ENCODE assay signal across 10 cellular contexts in the genomic region with DNA sequence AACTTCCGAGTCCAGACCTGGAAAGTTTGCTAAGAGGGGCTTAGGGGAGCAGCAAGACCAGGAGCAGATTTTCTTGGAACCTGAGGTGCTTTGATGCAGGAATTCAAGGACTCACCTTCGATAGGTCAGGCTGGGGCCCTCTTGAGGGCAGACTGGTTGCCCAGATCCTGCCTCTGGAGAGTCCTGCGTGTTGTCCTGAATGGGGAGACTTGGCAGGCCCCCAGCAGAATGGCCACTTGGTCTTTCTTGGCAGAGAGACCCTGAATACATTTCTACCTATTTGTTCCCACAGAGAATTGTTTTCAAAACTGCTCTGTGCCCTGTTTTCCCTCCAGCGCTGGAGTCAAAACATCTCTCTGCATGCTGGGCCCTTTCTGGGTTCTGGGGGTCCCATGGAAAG. TPM values are rescaled to one million over a fixed set of nuclear protein-coding genes. Genes with fewer than 3 reads are reported as not detected.
DNase-seq lines count a peak whose midpoint lies in the region; ATAC-seq and TF ChIP-seq lines count a peak whose summit lies in the region.
"Had no signal": no experiment of that assay in that cellular context is flagged by ENCODE, and none has a peak within 500 bp of the region (broad histone marks: within the 10 kb centered on the region; RNA-seq: fewer than 3 reads in every experiment).

No MANE protein-coding gene starts in this region.

- no peaks in the 10 kb centered on the region for H3K9me3 ChIP-seq in H9 (ENCODE audit: control insufficient read depth, low read depth, low read length)

- H4K20me1 ChIP-seq in H9 (ENCODE audit: control insufficient read depth, insufficient read depth, insufficient read length), result no peaks in the 10 kb centered on the region

- no peak overlapping the region for H2BK120ac ChIP-seq in H9 (ENCODE audit: low read depth, low read length, poor library complexity, severe bottlenecking)

- no peak overlapping the region for H3K23ac ChIP-seq in H9 (ENCODE audit: insufficient read length, low read depth, low read length)

- peak; percentile 76 for DNase-seq in Right ventricle myocardium superior
- DNase-seq in Right ventricle myocardium inferior (ENCODE audit: missing footprints), result no peak
- no peak for DNase-seq in activated naive CD8-positive, alpha-beta T cell treated with anti-CD3 and anti-CD28 coated beads, Interleukin-2, amount 50 U/mL, for 24 hours
- DNase-seq in natural killer cell treated with Interleukin-12 subunit alpha and Interleukin-12 subunit beta and Interleukin-15 and Interleukin-18, amount 100 ng/mL, for 72 hours (ENCODE audit: low spot score), result no peak
- DNase-seq in omental fat pad (ENCODE audit: low spot score), result no peak
- DNase-seq in NCI-H748 treated with DMSO at 0.1 percent for 48 hours (lab: John Stamatoyannopoulos, UW), result no peak
- DNase-seq in H9, result no peak
- DNase-seq: NCI-H1436 treated with DMSO at 0.1 percent for 48 hours; stimulated activated naive CD4-positive, alpha-beta T cell treated with Interleukin-2 at 50 U/mL for 16 hours had no signal

- H3K79me2 ChIP-seq in H9 (ENCODE audit: insufficient read depth, low read length), result peaks cover 13% of the 10 kb centered on the region

- H3K4me1 Mint-ChIP-seq in activated naive CD8-positive, alpha-beta T cell treated with anti-CD3 and anti-CD28 coated beads, Interleukin-2, amount 50 U/mL, for 24 hours, result peaks cover 71% of the 10 kb centered on the region
- peaks cover 56 to 60% of the 10 kb centered on the region in 2 donors for H3K4me1 Mint-ChIP-seq in natural killer cell treated with Interleukin-12 subunit alpha and Interleukin-12 subunit beta and Interleukin-15 and Interleukin-18, amount 100 ng/mL, for 72 hours (ENCODE audit: low read depth in 2 of 2)
- H3K4me1 Mint-ChIP-seq in H9, result peaks cover 47 to 57% of the 10 kb centered on the region in 2 experiments

- H2BK15ac ChIP-seq in H9 (ENCODE audit: low read depth, low read length), result no peak overlapping the region

- peaks cover 4% of the 10 kb centered on the region; the same call in 1 of the 2 replicates for H3K4me1 ChIP-seq in H9 (ENCODE audit: insufficient read depth, low read length)

- no peaks in the 10 kb centered on the region for H3K27me3 ChIP-seq in H9 (ENCODE audit: insufficient read depth, low read length)

- H2AFZ ChIP-seq in H9 (ENCODE audit: low read length), result no peak overlapping the region

- no peak overlapping the region for H2AK5ac ChIP-seq in H9 (ENCODE audit: insufficient read length, low read length)

- H3K4ac ChIP-seq in H9 (ENCODE audit: low read depth, low read length), result no peak overlapping the region

- no peaks in the 10 kb centered on the region for H3K9me3 Mint-ChIP-seq in activated naive CD8-positive, alpha-beta T cell treated with anti-CD3 and anti-CD28 coated beads, Interleukin-2, amount 50 U/mL, for 24 hours
- H3K9me3 Mint-ChIP-seq in natural killer cell treated with Interleukin-12 subunit alpha and Interleukin-12 subunit beta and Interleukin-15 and Interleukin-18, amount 100 ng/mL, for 72 hours, result no peaks in the 10 kb centered on the region
- no peaks in the 10 kb centered on the region; a peak in 1 of 5 replicates for H3K9me3 Mint-ChIP-seq in H9

- H3K27ac ChIP-seq in H9 (ENCODE audit: insufficient read length, low read depth, low read length), result no peak overlapping the region

- H3K4me2 ChIP-seq in H9 (ENCODE audit: insufficient read depth, insufficient read length, low read length), result no peak overlapping the region

- no peak overlapping the region for H3K14ac ChIP-seq in H9 (ENCODE audit: insufficient read depth, low read length)

- TF ChIP-seq CTCF in omental fat pad (IDR thresholded peaks at IDR 0.05) (no peak), H9 (conservative IDR thresholded peaks at IDR 0.05) (no peak)

- H3K27me3 Mint-ChIP-seq in activated naive CD8-positive, alpha-beta T cell treated with anti-CD3 and anti-CD28 coated beads, Interleukin-2, amount 50 U/mL, for 24 hours, result no peaks in the 10 kb centered on the region
- no peaks in the 10 kb centered on the region for H3K27me3 Mint-ChIP-seq in natural killer cell treated with Interleukin-12 subunit alpha and Interleukin-12 subunit beta and Interleukin-15 and Interleukin-18, amount 100 ng/mL, for 72 hours
- H3K27me3 Mint-ChIP-seq in H9 (ENCODE audit: low read depth), result no peaks in the 10 kb centered on the region

- H2BK20ac ChIP-seq in H9 (ENCODE audit: low read depth, low read length, poor library complexity, severe bottlenecking), result no peak overlapping the region

- H2BK12ac ChIP-seq in H9 (ENCODE audit: insufficient read length, low read depth, low read length), result no peak overlapping the region

- H4K91ac ChIP-seq in H9 (ENCODE audit: insufficient read length, low read depth, low read length), result no peak overlapping the region

- no peak overlapping the region for H4K5ac ChIP-seq in H9 (ENCODE audit: insufficient read length, low read depth, low read length)

- peaks cover 12% of the 10 kb centered on the region for H3K36me3 Mint-ChIP-seq in activated naive CD8-positive, alpha-beta T cell treated with anti-CD3 and anti-CD28 coated beads, Interleukin-2, amount 50 U/mL, for 24 hours (ENCODE audit: low read depth)
- H3K36me3 Mint-ChIP-seq in natural killer cell treated with Interleukin-12 subunit alpha and Interleukin-12 subunit beta and Interleukin-15 and Interleukin-18, amount 100 ng/mL, for 72 hours, result peaks cover 7% of the 10 kb centered on the region
- peaks cover 0 to 10% (median 2%) of the 10 kb centered on the region in 3 experiments; a peak in 2 of 7 replicates for H3K36me3 Mint-ChIP-seq in H9 (ENCODE audit: insufficient read depth in 1 of 3, low read depth in 3 of 3)

- H3K23me2 ChIP-seq in H9 (ENCODE audit: insufficient read length, low read depth, low read length, poor library complexity, severe bottlenecking), result peaks cover 9% of the 10 kb centered on the region

- H4K8ac ChIP-seq in H9 (replicated peaks; ENCODE audit: insufficient read length, low read depth, low read length), result no peak overlapping the region

- intact Hi-C loops in Right ventricle myocardium superior (cut with DNase I), result no loop called here
- intact Hi-C loops in Right ventricle myocardium inferior (cut with DNase I), result no loop called here

- H3K27ac Mint-ChIP-seq in activated naive CD8-positive, alpha-beta T cell treated with anti-CD3 and anti-CD28 coated beads, Interleukin-2, amount 50 U/mL, for 24 hours, result peak overlapping the region; percentile 77
- H3K27ac Mint-ChIP-seq in natural killer cell treated with Interleukin-12 subunit alpha and Interleukin-12 subunit beta and Interleukin-15 and Interleukin-18, amount 100 ng/mL, for 72 hours, result peak overlapping the region; percentile 87 to 98
- no peak overlapping the region for H3K27ac Mint-ChIP-seq in H9

- H3K4me3 Mint-ChIP-seq in activated naive CD8-positive, alpha-beta T cell treated with anti-CD3 and anti-CD28 coated beads, Interleukin-2, amount 50 U/mL, for 24 hours, result peak overlapping the region; percentile 96
- peak overlapping the region; percentile 95 for H3K4me3 Mint-ChIP-seq in natural killer cell treated with Interleukin-12 subunit alpha and Interleukin-12 subunit beta and Interleukin-15 and Interleukin-18, amount 100 ng/mL, for 72 hours
- H3K4me3 Mint-ChIP-seq in H9, result no peak overlapping the region

- no peak for ATAC-seq in Right ventricle myocardium superior (ENCODE audit: poor library complexity)
- ATAC-seq in Right ventricle myocardium inferior, result no peak
- ATAC-seq in activated naive CD8-positive, alpha-beta T cell treated with anti-CD3 and anti-CD28 coated beads, Interleukin-2, amount 50 U/mL, for 24 hours, result no peak
- no peak for ATAC-seq in natural killer cell treated with Interleukin-12 subunit alpha and Interleukin-12 subunit beta and Interleukin-15 and Interleukin-18, amount 100 ng/mL, for 72 hours
- ATAC-seq in HG03342 (IDR thresholded peaks at IDR 0.05; ENCODE audit: unreplicated experiment), result no peak
- ATAC-seq in omental fat pad (ENCODE audit: low FRiP score), result no peak

- H3K79me1 ChIP-seq in H9 (ENCODE audit: insufficient read depth, low read depth, low read length, poor library complexity, severe bottlenecking), result peaks cover 3% of the 10 kb centered on the region

- H3T11ph ChIP-seq in H9 (ENCODE audit: low read length), result no peak overlapping the region

- H3K9ac ChIP-seq in H9 (ENCODE audit: extremely low read depth, insufficient read length, low read length), result no peak overlapping the region

- H3K56ac ChIP-seq in H9 (ENCODE audit: insufficient read length, low read depth, low read length), result no peak overlapping the region

- no peak overlapping the region for H3K18ac ChIP-seq in H9 (ENCODE audit: insufficient read length, low read depth, low read length)

- H2BK5ac ChIP-seq in H9 (ENCODE audit: insufficient read length, low read length), result no peak overlapping the region

- WGBS in H9 (ENCODE audit: extremely low coverage, insufficient read length, low lambda C conversion rate), result no CpG with 5 or more reads among the region's 4 CpGs

RNA-seq across cellular contexts. Expression of a gene that starts 4.2 kb away (rescaled TPM):
- total RNA-seq in Right ventricle myocardium superior, result 65.7 TPM
- total RNA-seq in Right ventricle myocardium inferior, result 63.4 TPM
- 100 to 1,000 TPM in 1 of 2 donors, 10 to 100 TPM in 1; 95.1 to 153 TPM for total RNA-seq in natural killer cell treated with Interleukin-12 subunit alpha and Interleukin-12 subunit beta and Interleukin-15 and Interleukin-18, amount 100 ng/mL, for 72 hours
- total RNA-seq in omental fat pad, result 10 to 100 TPM; 49.7 to 67.5 (median 62.3) TPM
- total RNA-seq in H9 (2021), result 30.6 and 33.4 TPM in 2 replicates

Comparison
In these comparisons a context has a peak if more than half of its experiments do, and no peak if none do; other contexts are left out.
1. H3K27ac Mint-ChIP-seq: peak in activated naive CD8-positive, alpha-beta T cell treated with anti-CD3 and anti-CD28 coated beads, Interleukin-2, amount 50 U/mL, for 24 hours (single experiment) and natural killer cell treated with Interleukin-12 subunit alpha and Interleukin-12 subunit beta and Interleukin-15 and Interleukin-18, amount 100 ng/mL, for 72 hours (2 of 2); none in H9 (0 of 3).
2. H3K4me3 Mint-ChIP-seq: peak in activated naive CD8-positive, alpha-beta T cell treated with anti-CD3 and anti-CD28 coated beads, Interleukin-2, amount 50 U/mL, for 24 hours (single experiment) and natural killer cell treated with Interleukin-12 subunit alpha and Interleukin-12 subunit beta and Interleukin-15 and Interleukin-18, amount 100 ng/mL, for 72 hours (single experiment); none in H9 (0 of 2).